ENCODE assay signal across 22 cellular contexts in genomic region chr3:10977864-10978510, GRCh38. TPM values are rescaled to one million over a fixed set of nuclear protein-coding genes. Genes with fewer than 3 reads are reported as not detected.
DNase-seq lines count a peak whose midpoint lies in the region; ATAC-seq and TF ChIP-seq lines count a peak whose summit lies in the region.
"Had no signal": no experiment of that assay in that cellular context is flagged by ENCODE, and none has a peak within 500 bp of the region (broad histone marks: within the 10 kb centered on the region; RNA-seq: fewer than 3 reads in every experiment).

No MANE protein-coding gene starts in this region.

- no peak overlapping the region for H3K4me2 ChIP-seq in neural progenitor cell

- DNase-seq in AG10803 (ENCODE audit: low read depth) (peak; percentile 61), NCI-H526 treated with DMSO at 0.1 percent for 48 hours (lab: John Stamatoyannopoulos, UW) (peak; percentile 61), endodermal cell (peak; percentile 81), neural progenitor cell (ENCODE audit: low spot score) (peak; percentile 31), upper lobe of right lung (no peak), SW 1271 (lab: John Stamatoyannopoulos, UW) (no peak)
- no peak for DNase-seq in CD8-positive, alpha-beta T cell
- no peak for DNase-seq in stimulated activated CD4-positive, alpha-beta T cell treated with anti-CD3 and anti-CD28 coated beads, Interleukin-15, amount 100 ng/mL, for 24 hours
- DNase-seq: activated CD4-positive, alpha-beta T cell treated with anti-CD3 and anti-CD28 coated beads for 36 hours; activated CD8-positive, alpha-beta memory T cell treated with anti-CD3 and anti-CD28 coated beads, Interleukin-2, amount 50 U/mL, for 48 hours; activated gamma-delta T cell; CD4-positive, CD25-positive, alpha-beta regulatory T cell; MV-4-11; naive thymus-derived CD4-positive, alpha-beta T cell; NCI-H2107; NCI-H69; uterus had no signal

- H2AFZ ChIP-seq in neural progenitor cell (replicated peaks): peak overlapping the region; percentile 72

- H3K4me3 ChIP-seq in AG10803 (ENCODE audit: low read length) (no peak overlapping the region), endodermal cell (ENCODE audit: low read length) (no peak overlapping the region), neural progenitor cell (no peak overlapping the region), upper lobe of right lung (no peak overlapping the region)
- H3K4me3 ChIP-seq in CD8-positive, alpha-beta T cell (ENCODE audit: low read depth, low read length): no peak overlapping the region
- H3K4me3 ChIP-seq: coronary artery, gastroesophageal sphincter, lung, uterus had no signal

- H3K9ac ChIP-seq in endodermal cell (ENCODE audit: extremely low read depth, low read length, poor library complexity, severe bottlenecking) (no peak overlapping the region), neural progenitor cell (no peak overlapping the region)

- H3K36me3 ChIP-seq in endodermal cell (ENCODE audit: control insufficient read depth, insufficient read depth, low read length): no peaks in the 10 kb centered on the region
- no peaks in the 10 kb centered on the region for H3K36me3 ChIP-seq in neural progenitor cell
- H3K36me3 ChIP-seq in CD8-positive, alpha-beta T cell (ENCODE audit: insufficient read depth, low read length): no peaks in the 10 kb centered on the region
- no peaks in the 10 kb centered on the region for H3K36me3 ChIP-seq in upper lobe of right lung
- H3K36me3 ChIP-seq: gastroesophageal sphincter, uterus had no signal

- intact Hi-C loops in CD8-positive, alpha-beta T cell (cut with DNase I, micrococcal nuclease): no loop called here
- intact Hi-C loops in upper lobe of right lung (cut with DNase I): no loop called here

- H3K9me3 ChIP-seq in endodermal cell (ENCODE audit: control insufficient read depth, low read length): no peaks in the 10 kb centered on the region
- H3K9me3 ChIP-seq in neural progenitor cell (ENCODE audit: low read depth): no peaks in the 10 kb centered on the region
- no peaks in the 10 kb centered on the region for H3K9me3 ChIP-seq in CD8-positive, alpha-beta T cell (ENCODE audit: low read length)
- no peaks in the 10 kb centered on the region for H3K9me3 ChIP-seq in upper lobe of right lung
- H3K9me3 ChIP-seq: gastroesophageal sphincter, uterus had no signal

- CTCF ChIA-PET in CD8-positive, alpha-beta T cell (lab: Charles Lee): interaction anchor here (2.0 kb wide), 1 partner anchor 33 kb away, joined by 5 read pairs; no protein-coding TSS in a partner anchor

- peaks cover 2% of the 10 kb centered on the region for H3K9me3 Mint-ChIP-seq in endodermal cell
- H3K9me3 Mint-ChIP-seq in neural progenitor cell: peaks cover 2% of the 10 kb centered on the region
- H3K9me3 Mint-ChIP-seq in CD8-positive, alpha-beta T cell: no peaks in the 10 kb centered on the region

- H3K79me2 ChIP-seq in neural progenitor cell (ENCODE audit: low read depth): no peaks in the 10 kb centered on the region

- H3K27ac ChIP-seq in endodermal cell (ENCODE audit: low read depth, low read length): no peak overlapping the region
- H3K27ac ChIP-seq in neural progenitor cell: no peak overlapping the region
- H3K27ac ChIP-seq in CD8-positive, alpha-beta T cell (ENCODE audit: low read depth, low read length): no peak overlapping the region
- H3K27ac ChIP-seq in upper lobe of right lung: no peak overlapping the region
- H3K27ac ChIP-seq: coronary artery, gastroesophageal sphincter, uterus had no signal

- 51 to 57% methylated on average over 5 to 10 of the region's 10 CpGs for WGBS in endodermal cell (ENCODE audit: insufficient coverage in 1 of 2, insufficient read length in 1 of 2), 2 experiments

- H3K4me1 Mint-ChIP-seq in endodermal cell (peaks cover 21% of the 10 kb centered on the region), neural progenitor cell (peaks cover 22% of the 10 kb centered on the region)
- H3K4me1 Mint-ChIP-seq in CD8-positive, alpha-beta T cell (ENCODE audit: low read depth): no peaks in the 10 kb centered on the region
- H3K4me1 Mint-ChIP-seq: CD4-positive, CD25-positive, alpha-beta regulatory T cell had no signal

- H3K27me3 Mint-ChIP-seq in endodermal cell (ENCODE audit: insufficient read depth) (peaks cover 42% of the 10 kb centered on the region), neural progenitor cell (ENCODE audit: insufficient read depth, low read depth) (peaks cover 14% of the 10 kb centered on the region)
- peaks cover 20% of the 10 kb centered on the region for H3K27me3 Mint-ChIP-seq in CD8-positive, alpha-beta T cell (ENCODE audit: low read depth)

- H3F3A ChIP-seq in neural progenitor cell (ENCODE audit: low read depth): no peaks in the 10 kb centered on the region

- no peaks in the 10 kb centered on the region for H3K4me1 ChIP-seq in endodermal cell (ENCODE audit: control insufficient read depth, insufficient read depth, low read length)
- peaks cover 8% of the 10 kb centered on the region for H3K4me1 ChIP-seq in neural progenitor cell
- H3K4me1 ChIP-seq in CD8-positive, alpha-beta T cell (ENCODE audit: insufficient read depth, low read length): no peaks in the 10 kb centered on the region
- H3K4me1 ChIP-seq in upper lobe of right lung: peaks cover 8% of the 10 kb centered on the region
- H3K4me1 ChIP-seq: uterus had no signal

- H3K27ac Mint-ChIP-seq in endodermal cell: no peak overlapping the region
- no peak overlapping the region for H3K27ac Mint-ChIP-seq in neural progenitor cell
- H3K27ac Mint-ChIP-seq in CD8-positive, alpha-beta T cell: no peak overlapping the region
- H3K27ac Mint-ChIP-seq: activated CD4-positive, alpha-beta T cell treated with anti-CD3 and anti-CD28 coated beads for 36 hours; CD4-positive, CD25-positive, alpha-beta regulatory T cell; naive thymus-derived CD4-positive, alpha-beta T cell had no signal

- H3K36me3 Mint-ChIP-seq in endodermal cell (ENCODE audit: low read depth) (no peaks in the 10 kb centered on the region), neural progenitor cell (no peaks in the 10 kb centered on the region)
- H3K36me3 Mint-ChIP-seq in CD8-positive, alpha-beta T cell: no peaks in the 10 kb centered on the region
- H3K36me3 Mint-ChIP-seq: CD4-positive, CD25-positive, alpha-beta regulatory T cell had no signal

- H4K20me1 ChIP-seq in neural progenitor cell (ENCODE audit: low read depth): no peaks in the 10 kb centered on the region

- no peak overlapping the region for H3K4me3 Mint-ChIP-seq in endodermal cell
- no peak overlapping the region for H3K4me3 Mint-ChIP-seq in neural progenitor cell
- H3K4me3 Mint-ChIP-seq in CD8-positive, alpha-beta T cell: no peak overlapping the region
- H3K4me3 Mint-ChIP-seq: activated CD4-positive, alpha-beta T cell treated with anti-CD3 and anti-CD28 coated beads for 36 hours; CD4-positive, CD25-positive, alpha-beta regulatory T cell; naive thymus-derived CD4-positive, alpha-beta T cell had no signal

- TF ChIP-seq CTCF in AG10803 (conservative IDR thresholded peaks at IDR 0.05; ENCODE audit: low read length) (no peak), endodermal cell (conservative IDR thresholded peaks at IDR 0.05) (no peak), neural progenitor cell (IDR thresholded peaks at IDR 0.05) (no peak), upper lobe of right lung (IDR thresholded peaks at IDR 0.05) (no peak)
- no peak for TF ChIP-seq CTCF in CD8-positive, alpha-beta T cell (IDR thresholded peaks at IDR 0.05)

- POLR2A ChIA-PET in CD8-positive, alpha-beta T cell (lab: Charles Lee): no interaction called here

- H3K27me3 ChIP-seq in endodermal cell (ENCODE audit: control insufficient read depth, insufficient read depth, low read length, poor library complexity, severe bottlenecking) (peaks cover 27% of the 10 kb centered on the region), neural progenitor cell (peaks cover 6% of the 10 kb centered on the region), upper lobe of right lung (no peaks in the 10 kb centered on the region)
- H3K27me3 ChIP-seq in CD8-positive, alpha-beta T cell (ENCODE audit: insufficient read depth, low read length): no peaks in the 10 kb centered on the region
- H3K27me3 ChIP-seq: uterus had no signal

- no peak for ATAC-seq in CD8-positive, alpha-beta T cell
- ATAC-seq in upper lobe of right lung: no peak
- ATAC-seq: activated CD4-positive, alpha-beta T cell treated with anti-CD3 and anti-CD28 coated beads for 36 hours; gastroesophageal sphincter; naive thymus-derived CD4-positive, alpha-beta T cell had no signal

RNA-seq across cellular contexts. Expression of gene SLC6A1, which starts 14.6 kb away (rescaled TPM):
- 1 to 10 TPM in 1 of 2 donors, under 1 TPM in 1; 0.42 to 3.6 TPM for total RNA-seq in endodermal cell
- polyA plus RNA-seq in endodermal cell (2013, experiment 1 of 2): 2.8 TPM
- 2.5 TPM for polyA plus RNA-seq in endodermal cell (2013, experiment 2 of 2)
- 0.52 and 0.77 TPM in 2 replicates for total RNA-seq in neural progenitor cell (ENCODE audit: low replicate concordance)
- not detected for total RNA-seq in CD8-positive, alpha-beta T cell
- total RNA-seq in upper lobe of right lung: 0.84 TPM
- total RNA-seq: activated CD4-positive, alpha-beta T cell treated with anti-CD3 and anti-CD28 coated beads for 36 hours; CD4-positive, CD25-positive, alpha-beta regulatory T cell; epithelial cell of proximal tubule; naive thymus-derived CD4-positive, alpha-beta T cell; SK-MEL-5 had no signal
- polyA plus RNA-seq: CD4-positive, CD25-positive, alpha-beta regulatory T cell; naive thymus-derived CD4-positive, alpha-beta T cell had no signal

Comparison
In these comparisons a context has a peak if more than half of its experiments do, and no peak if none do; other contexts are left out.
1. DNase-seq: peak in AG10803 (single experiment), NCI-H526 treated with DMSO at 0.1 percent for 48 hours (single experiment), endodermal cell (single experiment) and neural progenitor cell (single experiment); none in CD8-positive, alpha-beta T cell (0 of 7), upper lobe of right lung (single experiment), stimulated activated CD4-positive, alpha-beta T cell treated with anti-CD3 and anti-CD28 coated beads, Interleukin-15, amount 100 ng/mL, for 24 hours (single experiment) and SW 1271 (0 of 2).